25 cellular contexts compared by ENCODE assay signal in genomic region chr6:101146389-101146788, GRCh38.
DNase-seq lines count a peak whose midpoint lies in the region; ATAC-seq, FAIRE-seq and TF ChIP-seq lines count a peak whose summit lies in the region.
"Had no signal": no experiment of that assay in that cellular context is flagged by ENCODE, and none has a peak within 500 bp of the region (broad histone marks: within the 10 kb centered on the region; RNA-seq: fewer than 3 reads in every experiment).

No MANE protein-coding gene starts in this region.

- CTCF ChIA-PET in RWPE1 (lab: Yijun Ruan, JAX), result no interaction called here

- FAIRE-seq in bronchial epithelial cell (lab: Jason Lieb, UNC), result no peak

- H3K27ac Mint-ChIP-seq in activated CD4-positive, alpha-beta T cell treated with anti-CD3 and anti-CD28 coated beads, Interleukin-2, amount 10 ng/mL, durations not matched to agents 24 days and 14 days, result no peak overlapping the region
- H3K27ac Mint-ChIP-seq: activated naive CD4-positive, alpha-beta T cell treated with anti-CD3 and anti-CD28 coated beads, Interleukin-2, amount 50 U/mL, for 24 hours; activated T-helper 1 cell treated with anti-CD3 and anti-CD28 coated beads, Interleukin-12 subunit alpha, Interleukin-12 subunit beta, Interleukin-2, Interleukin-4 antibody, amounts not matched to agents 30 ng/mL and 10 ng/mL and 1 ng/mL, durations not matched to agents 14 hours and 24 hours and 36 hours; brain; neural progenitor cell; progenitor cell of endocrine pancreas; T-helper 17 cell had no signal

- no peaks in the 10 kb centered on the region for H3K36me3 ChIP-seq in bronchial epithelial cell (ENCODE audit: control insufficient read depth, insufficient read depth, low read length)
- H3K36me3 ChIP-seq: gastroesophageal sphincter, neural progenitor cell, sigmoid colon, upper lobe of right lung had no signal

- H3K4me3 Mint-ChIP-seq in activated CD4-positive, alpha-beta T cell treated with anti-CD3 and anti-CD28 coated beads, Interleukin-2, amount 10 ng/mL, durations not matched to agents 24 days and 14 days, result no peak overlapping the region
- H3K4me3 Mint-ChIP-seq: activated naive CD4-positive, alpha-beta T cell treated with anti-CD3 and anti-CD28 coated beads, Interleukin-2, amount 50 U/mL, for 24 hours; activated T-helper 1 cell treated with anti-CD3 and anti-CD28 coated beads, Interleukin-12 subunit alpha, Interleukin-12 subunit beta, Interleukin-2, Interleukin-4 antibody, amounts not matched to agents 30 ng/mL and 10 ng/mL and 1 ng/mL, durations not matched to agents 14 hours and 24 hours and 36 hours; brain; neural progenitor cell; T-helper 17 cell had no signal

- no peaks in the 10 kb centered on the region for H3K27me3 ChIP-seq in bronchial epithelial cell (ENCODE audit: control insufficient read depth, insufficient read depth, low read length)
- H3K27me3 ChIP-seq: gastroesophageal sphincter, neural progenitor cell, sigmoid colon, upper lobe of right lung had no signal

- intact Hi-C loops in activated CD4-positive, alpha-beta T cell treated with anti-CD3 and anti-CD28 coated beads, Interleukin-2, amount 10 ng/mL, durations not matched to agents 24 days and 14 days (cut with micrococcal nuclease), result no loop called here

- no peak overlapping the region for H3K27ac ChIP-seq in RWPE1
- H3K27ac ChIP-seq: gastroesophageal sphincter, neural progenitor cell, sigmoid colon, upper lobe of right lung had no signal

- no peak for TF ChIP-seq CTCF in RWPE1 (conservative IDR thresholded peaks at IDR 0.05; ENCODE audit: low read depth)
- TF ChIP-seq CTCF in bronchial epithelial cell (IDR thresholded peaks at IDR 0.05; ENCODE audit: insufficient read depth, low read length, severe bottlenecking), result no peak

- H3K9me3 Mint-ChIP-seq in activated CD4-positive, alpha-beta T cell treated with anti-CD3 and anti-CD28 coated beads, Interleukin-2, amount 10 ng/mL, durations not matched to agents 24 days and 14 days, result no peaks in the 10 kb centered on the region
- H3K9me3 Mint-ChIP-seq: activated naive CD4-positive, alpha-beta T cell treated with anti-CD3 and anti-CD28 coated beads, Interleukin-2, amount 50 U/mL, for 24 hours; activated T-helper 1 cell treated with anti-CD3 and anti-CD28 coated beads, Interleukin-12 subunit alpha, Interleukin-12 subunit beta, Interleukin-2, Interleukin-4 antibody, amounts not matched to agents 30 ng/mL and 10 ng/mL and 1 ng/mL, durations not matched to agents 14 hours and 24 hours and 36 hours; brain had no signal

- ATAC-seq in stimulated activated naive CD8-positive, alpha-beta T cell treated with anti-CD3 and anti-CD28 coated beads, Interleukin-15, Interleukin-2, amounts not matched to agents 100 U/mL and 50 U/mL, for 24 hours, result no peak
- ATAC-seq in HG02840 (IDR thresholded peaks at IDR 0.05; ENCODE audit: low FRiP score, unreplicated experiment), result no peak
- ATAC-seq: gastroesophageal sphincter, T-helper 17 cell, upper lobe of right lung had no signal

- POLR2A ChIA-PET in RWPE1 (lab: Yijun Ruan, JAX; ENCODE audit: low non-redundant PET), result no interaction called here

- DNase-seq in GM03348 (ENCODE audit: low spot score), result peak; percentile 2
- peak; percentile 18 for DNase-seq in RWPE1 (ENCODE audit: low spot score)
- DNase-seq in bronchial epithelial cell (ENCODE audit: low read depth), result peak; percentile 27
- DNase-seq in iris pigment epithelial cell (ENCODE audit: low read depth), result peak; percentile 18
- no peak for DNase-seq in stimulated activated naive CD8-positive, alpha-beta T cell treated with anti-CD3 and anti-CD28 coated beads, Interleukin-15, Interleukin-2, amounts not matched to agents 100 U/mL and 50 U/mL, for 24 hours
- no peak for DNase-seq in activated CD4-positive, alpha-beta T cell treated with anti-CD3 and anti-CD28 coated beads, Interleukin-2, amount 10 ng/mL, durations not matched to agents 24 days and 14 days
- no peak for DNase-seq in NCI-H187 treated with DMSO at 0.1 percent for 48 hours (lab: John Stamatoyannopoulos, UW)
- DNase-seq: ACHN; activated CD4-positive, alpha-beta T cell treated with anti-CD3 and anti-CD28 coated beads for 48 hours; C1 segment of cervical spinal cord; cortex of kidney; islet precursor cell; Karpas-422; NCI-H2081 treated with DMSO at 0.1 percent for 48 hours; sigmoid colon; substantia nigra; T-helper 17 cell; upper lobe of right lung had no signal

- H3K4me1 Mint-ChIP-seq in activated CD4-positive, alpha-beta T cell treated with anti-CD3 and anti-CD28 coated beads, Interleukin-2, amount 10 ng/mL, durations not matched to agents 24 days and 14 days, result no peaks in the 10 kb centered on the region
- H3K4me1 Mint-ChIP-seq: activated naive CD4-positive, alpha-beta T cell treated with anti-CD3 and anti-CD28 coated beads, Interleukin-2, amount 50 U/mL, for 24 hours; T-helper 17 cell had no signal

- no peak overlapping the region for H3K4me3 ChIP-seq in bronchial epithelial cell (ENCODE audit: low read depth, low read length)
- H3K4me3 ChIP-seq: gastroesophageal sphincter, neural progenitor cell, sigmoid colon, upper lobe of right lung had no signal

- no peaks in the 10 kb centered on the region for H3K27me3 Mint-ChIP-seq in activated CD4-positive, alpha-beta T cell treated with anti-CD3 and anti-CD28 coated beads, Interleukin-2, amount 10 ng/mL, durations not matched to agents 24 days and 14 days
- H3K27me3 Mint-ChIP-seq: brain, progenitor cell of endocrine pancreas, T-helper 17 cell had no signal

- no peaks in the 10 kb centered on the region for H3K36me3 Mint-ChIP-seq in activated CD4-positive, alpha-beta T cell treated with anti-CD3 and anti-CD28 coated beads, Interleukin-2, amount 10 ng/mL, durations not matched to agents 24 days and 14 days (ENCODE audit: low read depth)
- H3K36me3 Mint-ChIP-seq: activated naive CD4-positive, alpha-beta T cell treated with anti-CD3 and anti-CD28 coated beads, Interleukin-2, amount 50 U/mL, for 24 hours; brain; neural progenitor cell had no signal

Comparison
In these comparisons a context has a peak if more than half of its experiments do, and no peak if none do; other contexts are left out.
1. DNase-seq: peak in GM03348 (single experiment), RWPE1 (single experiment), bronchial epithelial cell (single experiment) and iris pigment epithelial cell (single experiment); none in stimulated activated naive CD8-positive, alpha-beta T cell treated with anti-CD3 and anti-CD28 coated beads, Interleukin-15, Interleukin-2, amounts not matched to agents 100 U/mL and 50 U/mL, for 24 hours (single experiment), activated CD4-positive, alpha-beta T cell treated with anti-CD3 and anti-CD28 coated beads, Interleukin-2, amount 10 ng/mL, durations not matched to agents 24 days and 14 days (single experiment) and NCI-H187 treated with DMSO at 0.1 percent for 48 hours (single experiment).